8 cellular contexts compared by ENCODE assay signal in the genomic region with DNA sequence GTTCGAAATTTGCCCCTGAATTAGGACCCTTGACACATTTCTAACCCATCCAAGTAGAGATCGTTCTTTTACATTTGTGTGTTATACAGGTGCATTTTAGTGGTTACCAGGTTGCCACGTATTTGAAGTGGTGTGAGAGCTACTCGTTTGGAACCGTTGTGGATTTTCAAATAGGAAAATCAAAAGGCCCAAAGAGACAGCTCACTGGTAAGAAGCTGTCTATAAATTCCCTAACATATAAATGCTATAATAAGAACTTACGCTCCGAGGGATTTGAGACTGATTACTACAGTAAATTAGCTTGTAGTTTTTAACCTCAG. TPM values are rescaled to one million over a fixed set of nuclear protein-coding genes. Genes with fewer than 3 reads are reported as not detected.
DNase-seq lines count a peak whose midpoint lies in the region; FAIRE-seq and TF ChIP-seq lines count a peak whose summit lies in the region.

No MANE protein-coding gene starts in this region.

- no peak overlapping the region for H2AK5ac ChIP-seq in H1 (ENCODE audit: low read depth, low read length)

- H2BK12ac ChIP-seq in H1 (ENCODE audit: low read depth, low read length) = no peak overlapping the region

- peak overlapping the region; percentile 58 to 94 (median 82); a peak in 6 of 7 replicates for H3K9ac ChIP-seq in H1 (replicated peaks in 1 of 4; ENCODE audit: extremely low read depth in 1 of 4, low read depth in 3 of 4, low read length in 3 of 4)

- peak overlapping the region; percentile 96 for H3K56ac ChIP-seq in H1 (replicated peaks; ENCODE audit: insufficient read length, low read depth, low read length)

- TF ChIP-seq EP300 in H1 (IDR thresholded peaks at IDR 0.05; ENCODE audit: borderline replicate concordance in 1 of 2, low read depth in 2 of 2, low read length in 2 of 2) = no peak

- no peaks in the 10 kb centered on the region for H3K27me3 Mint-ChIP-seq in osteocyte (ENCODE audit: unreplicated experiment)

- no peak for TF ChIP-seq POLR2A in H1 (IDR thresholded peaks at IDR 0.05; ENCODE audit: control extremely low read depth in 1 of 2, low read depth in 2 of 2, low read length in 2 of 2)

- peaks cover 10 to 24% (median 18%) of the 10 kb centered on the region in 4 experiments for H3K27me3 ChIP-seq in H1 (replicated peaks in 1 of 4; ENCODE audit: control insufficient read depth in 3 of 4, extremely low read depth in 1 of 4, insufficient read depth in 3 of 4, low read length in 3 of 4)

- peak overlapping the region; percentile 96 to 97 for H3K4me2 ChIP-seq in H1 (ENCODE audit: insufficient read depth in 1 of 2, low read depth in 2 of 2, low read length in 2 of 2)

- peaks cover 9% of the 10 kb centered on the region for H3K23me2 ChIP-seq in H1 (ENCODE audit: low read depth, low read length)

- TF ChIP-seq RAD21 in H1 (IDR thresholded peaks at IDR 0.05 in 1 of 2, conservative IDR thresholded peaks at IDR 0.05 in 1 of 2; ENCODE audit: low read depth in 2 of 2, low read length in 2 of 2) = no peak

- peaks cover 0 to 4% (median 2%) of the 10 kb centered on the region in 4 experiments; a peak in 3 of 7 replicates for H3K4me1 ChIP-seq in H1 (replicated peaks in 1 of 4; ENCODE audit: control insufficient read depth in 3 of 4, insufficient read depth in 4 of 4, low read length in 3 of 4)

- no peak overlapping the region for H4K8ac ChIP-seq in H1 (ENCODE audit: extremely low read depth, insufficient read depth, low read length)

- no peak for FAIRE-seq in H1 (lab: Jason Lieb, UNC)

- H3K36me3 ChIP-seq in H1 (ENCODE audit: control insufficient read depth in 2 of 4, insufficient read depth in 4 of 4, low read length in 3 of 4) = peaks cover 0 to 6% (median 4%) of the 10 kb centered on the region in 4 experiments; a peak in 5 of 8 replicates

- H3K23ac ChIP-seq in H1 (ENCODE audit: insufficient read length) = no peak overlapping the region

- peak overlapping the region; percentile 60 for H4K5ac ChIP-seq in H1 (ENCODE audit: insufficient read length, low read depth, low read length)

- H4K20me1 ChIP-seq in H1 (replicated peaks in 1 of 2; ENCODE audit: control insufficient read depth in 1 of 2, insufficient read depth in 2 of 2, low read length in 2 of 2) = peaks cover 11 to 12% of the 10 kb centered on the region in 2 experiments

- peaks cover 42% of the 10 kb centered on the region for H3K4me1 Mint-ChIP-seq in osteocyte (ENCODE audit: unreplicated experiment)

- H2BK5ac ChIP-seq in H1 (ENCODE audit: low read depth, low read length) = peak overlapping the region; percentile 98

- peak overlapping the region; percentile 67 for H2BK120ac ChIP-seq in H1 (replicated peaks; ENCODE audit: low read depth, low read length)

- peak overlapping the region; percentile 72 to 88 (median 84) for H3K4me3 ChIP-seq in H1 (ENCODE audit: extremely low read depth in 1 of 4, insufficient read depth in 2 of 4, low read depth in 3 of 4, low read length in 4 of 4)

- CTCF ChIA-PET in H1 (lab: Charles Lee; ENCODE audit: partially characterized antibody) = interaction anchor here (0.7 to 1.4 kb wide), 5 partner anchors 66 to 558 kb away, joined by 3 to 6 read pairs (median 3); no protein-coding TSS in a partner anchor

- peak overlapping the region; percentile 85 for H3K4me3 Mint-ChIP-seq in osteocyte (ENCODE audit: unreplicated experiment)

- H3K36me3 Mint-ChIP-seq in osteocyte (ENCODE audit: unreplicated experiment) = peaks cover 14% of the 10 kb centered on the region

- H3K9me3 ChIP-seq in H1 (ENCODE audit: insufficient read depth in 2 of 2, low read depth in 1 of 2, low read length in 1 of 2) = no peaks in the 10 kb centered on the region; a peak in 1 of 4 replicates

- no peak overlapping the region for H2AFZ ChIP-seq in H1 (ENCODE audit: low read length)

- TF ChIP-seq CTCF in H1 (IDR thresholded peaks at IDR 0.05; ENCODE audit: control extremely low read depth in 1 of 3, insufficient read depth in 1 of 3, low read depth in 1 of 3, low read length in 3 of 3) (no peak), osteocyte (IDR thresholded peaks at IDR 0.05) (no peak)

- H3K79me2 ChIP-seq in H1 (ENCODE audit: control insufficient read depth in 1 of 2, insufficient read depth in 2 of 2, low read length in 2 of 2) = peaks cover 5 to 50% of the 10 kb centered on the region in 2 experiments

- DNase-seq in NCI-H2171 treated with DMSO at 0.1 percent for 48 hours (lab: John Stamatoyannopoulos, UW) = peak; percentile 57
- no peak for DNase-seq in NCI-H2171 (lab: John Stamatoyannopoulos, UW)
- DNase-seq in OCI-M1 (lab: John Stamatoyannopoulos, UW) = peak; percentile 76
- no peak for DNase-seq in H1 (ENCODE audit: low read depth in 1 of 2, low spot score in 2 of 2)
- no peak for DNase-seq in osteocyte (ENCODE audit: extremely low spot score, unreplicated experiment)
- no peak for DNase-seq in SKM-1 treated with dmso at 0.1 percent for 144 hours (lab: John Stamatoyannopoulos, UW; ENCODE audit: unreplicated experiment)
- no peak for DNase-seq in NCI-H2081 treated with DMSO at 0.1 percent for 48 hours (lab: John Stamatoyannopoulos, UW)
- DNase-seq in NCI-H1436 (lab: John Stamatoyannopoulos, UW) = no peak

- no peak overlapping the region; the same call in 1 of the 2 replicates for H3K18ac ChIP-seq in H1 (ENCODE audit: extremely low read depth, low read length)

- peak overlapping the region; percentile 98 for H3K27ac Mint-ChIP-seq in osteocyte (ENCODE audit: unreplicated experiment)

- POLR2A ChIA-PET in H1 (lab: Charles Lee; ENCODE audit: partially characterized antibody) = interaction anchor here (0.7 to 2.4 kb wide), 28 partner anchors 8 to 669 kb away, joined by 3 to 8 read pairs (median 4); a partner anchor contains a TSS

- no peaks in the 10 kb centered on the region for H3K9me3 Mint-ChIP-seq in osteocyte (ENCODE audit: unreplicated experiment)

- H2BK15ac ChIP-seq in H1 (ENCODE audit: low read length) = no peak overlapping the region

- 45% methylated on average over 7 of the region's 7 CpGs; no CpG with 5 or more reads in 1 of the 2 experiments for WGBS in H1 (ENCODE audit: extremely low coverage in 1 of 2, insufficient coverage in 1 of 2, insufficient read length in 1 of 2, insufficient replicate concordance in 2 of 2, low coverage in 1 of 2, low lambda C conversion rate in 2 of 2, missing lambda C conversion rate in 1 of 2), 2 experiments

- no peak overlapping the region for H2BK20ac ChIP-seq in H1 (ENCODE audit: low read length)

- no peak overlapping the region for H3K14ac ChIP-seq in H1 (ENCODE audit: insufficient read length)

- peaks cover 3% of the 10 kb centered on the region for H3K79me1 ChIP-seq in H1 (ENCODE audit: low read depth, low read length)

- H4K91ac ChIP-seq in H1 (replicated peaks; ENCODE audit: insufficient read length, low read length) = peak overlapping the region; percentile 55

- H3K27ac ChIP-seq in H1 (ENCODE audit: low read depth, low read length) = no peak overlapping the region; the same call in 1 of the 2 replicates

- H3K4ac ChIP-seq in H1 (replicated peaks; ENCODE audit: insufficient read length, low read depth, low read length) = no peak overlapping the region

TF ChIP-seq in H1, 55 proteins besides CTCF, POLR2A, EP300 and RAD21:
- no peak for TF ChIP-seq RXRA (IDR thresholded peaks at IDR 0.05; ENCODE audit: insufficient read depth, low read depth, low read length)
TF ChIP-seq in H1: peak in this region for 0.

RNA-seq across cellular contexts. Expression of a gene that starts 1.6 kb away (rescaled TPM):
- total RNA-seq in H1 (2021; fragmentation: NEBNext Ultra II Directional; extraction: Animal tissue kit (Norgen Biotek cat#: 25700)) = 5.0 and 6.6 TPM in 2 replicates
- polyA plus RNA-seq in H1 (2011; rRNA removed) = 1.1 and 2.1 TPM in 2 replicates
- 2.8 TPM for polyA plus RNA-seq in H1 (2011; cell fraction: cytosol; rRNA removed)
- 3.3 TPM for polyA plus RNA-seq in H1 (2011; cell fraction: nucleus; rRNA removed)
- 1.8 to 3.4 TPM (median 2.1 TPM) in 4 replicates for polyA plus RNA-seq in H1 (2012, experiment 1 of 2)
- 0.17 TPM for polyA plus RNA-seq in H1 (2012, experiment 2 of 2)
- polyA plus RNA-seq in H1 (2013, experiment 1 of 2) = 2.8 TPM
- polyA plus RNA-seq in H1 (2013, experiment 2 of 2) = 2.5 TPM
- 9.4 and 12.6 TPM in 2 replicates for polyA minus RNA-seq in H1 (2011; rRNA and poly(A)+ RNA removed)
- 4.6 TPM for polyA minus RNA-seq in H1 (2011; cell fraction: cytosol; rRNA and poly(A)+ RNA removed)
- 27.3 TPM for polyA minus RNA-seq in H1 (2011; cell fraction: nucleus; rRNA and poly(A)+ RNA removed)
- total RNA-seq in osteocyte = 26.4 and 29.4 TPM in 2 replicates

Comparison
In these comparisons a context has a peak if more than half of its experiments do, and no peak if none do; other contexts are left out.
1. DNase-seq: peak in NCI-H2171 treated with DMSO at 0.1 percent for 48 hours (single experiment) and OCI-M1 (single experiment); none in NCI-H2171 (single experiment), H1 (0 of 2), osteocyte (single experiment), SKM-1 treated with dmso at 0.1 percent for 144 hours (single experiment), NCI-H2081 treated with DMSO at 0.1 percent for 48 hours (single experiment) and NCI-H1436 (single experiment).